ENCODE assay signal across 25 cellular contexts in genomic region chr2:81692566-81692965, GRCh38.
"Had no signal": no experiment of that assay in that cellular context is flagged by ENCODE, and none has a peak within 500 bp of the region (broad histone marks: within the 10 kb centered on the region; RNA-seq: fewer than 3 reads in every experiment).

No MANE protein-coding gene starts in this region.

- H3K4me3 ChIP-seq: colonic mucosa, coronary artery, dorsolateral prefrontal cortex, esophagus muscularis mucosa, esophagus squamous epithelium, gastrocnemius medialis, gastroesophageal sphincter, heart left ventricle, heart right ventricle, hepatocyte had no signal

- H3K4me1 ChIP-seq: colonic mucosa, esophagus muscularis mucosa, esophagus squamous epithelium, foreskin keratinocyte, gastrocnemius medialis, gastroesophageal sphincter, heart left ventricle, heart right ventricle had no signal

- H3K27me3 Mint-ChIP-seq: dendritic cell treated with granulocyte-macrophage colony-stimulating factor and Interleukin-4, amounts not matched to agents 40 ng/mL and 50 ng/mL, for 4 days; effector memory CD8-positive, alpha-beta T cell had no signal

- H3K36me3 ChIP-seq: colonic mucosa, esophagus muscularis mucosa, esophagus squamous epithelium, gastrocnemius medialis, gastroesophageal sphincter, heart left ventricle, heart right ventricle had no signal

- H3K27me3 ChIP-seq: colonic mucosa, dorsolateral prefrontal cortex, esophagus muscularis mucosa, esophagus squamous epithelium, foreskin keratinocyte, gastrocnemius medialis, gastroesophageal sphincter, heart left ventricle, heart right ventricle, hepatocyte had no signal

- H3K4me3 Mint-ChIP-seq: dendritic cell treated with granulocyte-macrophage colony-stimulating factor and Interleukin-4, amounts not matched to agents 40 ng/mL and 50 ng/mL, for 4 days; effector memory CD8-positive, alpha-beta T cell; endodermal cell had no signal

- H3K9me3 ChIP-seq: colonic mucosa, esophagus muscularis mucosa, esophagus squamous epithelium, gastrocnemius medialis, gastroesophageal sphincter, heart left ventricle had no signal

- H3K27ac Mint-ChIP-seq: dendritic cell treated with granulocyte-macrophage colony-stimulating factor and Interleukin-4, amounts not matched to agents 40 ng/mL and 50 ng/mL, for 4 days; effector memory CD8-positive, alpha-beta T cell; endodermal cell had no signal

- H3K27ac ChIP-seq: colonic mucosa, coronary artery, dorsolateral prefrontal cortex, epithelial cell of prostate, esophagus muscularis mucosa, esophagus squamous epithelium, foreskin keratinocyte, gastrocnemius medialis, gastroesophageal sphincter, heart left ventricle, heart right ventricle, hepatocyte had no signal

- ATAC-seq: effector memory CD8-positive, alpha-beta T cell; esophagus mucosa; foreskin keratinocyte; gastrocnemius medialis; gastroesophageal sphincter; heart left ventricle; heart right ventricle had no signal

- DNase-seq: colonic mucosa; cortex of kidney; dermis blood vessel endothelial cell; dorsolateral prefrontal cortex; effector CD4-positive, alpha-beta T cell; effector CD8-positive, alpha-beta T cell; effector memory CD4-positive, alpha-beta T cell; effector memory CD8-positive, alpha-beta T cell; endodermal cell; erythroblast; esophagus squamous epithelium; foreskin fibroblast; foreskin keratinocyte; foreskin melanocyte; gastrocnemius medialis; glutamatergic neuron; heart left ventricle; heart right ventricle had no signal
